ENCODE assay signal across 1 cellular context in genomic region chr3:168824107-168824506, GRCh38.
A peak's percentile ranks its signal among the peaks of the same experiment; 100 is the strongest.
TF ChIP-seq lines count a peak whose summit lies in the region.

No MANE protein-coding gene starts in this region.

TF ChIP-seq in HepG2, 621 proteins besides CTCF, POLR2A, EP300 and RAD21 (continued from another document):
- TF ChIP-seq ZNF414 (CRISPR knock-in tag; IDR thresholded peaks at IDR 0.05): no peak
- TF ChIP-seq, protein P1, sequence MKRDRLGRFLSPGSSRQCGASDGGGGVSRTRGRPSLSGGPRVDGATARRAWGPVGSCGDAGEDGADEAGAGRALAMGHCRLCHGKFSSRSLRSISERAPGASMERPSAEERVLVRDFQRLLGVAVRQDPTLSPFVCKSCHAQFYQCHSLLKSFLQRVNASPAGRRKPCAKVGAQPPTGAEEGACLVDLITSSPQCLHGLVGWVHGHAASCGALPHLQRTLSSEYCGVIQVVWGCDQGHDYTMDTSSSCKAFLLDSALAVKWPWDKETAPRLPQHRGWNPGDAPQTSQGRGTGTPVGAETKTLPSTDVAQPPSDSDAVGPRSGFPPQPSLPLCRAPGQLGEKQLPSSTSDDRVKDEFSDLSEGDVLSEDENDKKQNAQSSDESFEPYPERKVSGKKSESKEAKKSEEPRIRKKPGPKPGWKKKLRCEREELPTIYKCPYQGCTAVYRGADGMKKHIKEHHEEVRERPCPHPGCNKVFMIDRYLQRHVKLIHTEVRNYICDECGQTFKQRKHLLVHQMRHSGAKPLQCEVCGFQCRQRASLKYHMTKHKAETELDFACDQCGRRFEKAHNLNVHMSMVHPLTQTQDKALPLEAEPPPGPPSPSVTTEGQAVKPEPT (CRISPR knock-in tag; IDR thresholded peaks at IDR 0.05; ENCODE audit: low read depth): no peak
- TF ChIP-seq ZNF331 (CRISPR knock-in tag; IDR thresholded peaks at IDR 0.05): no peak
- peak; percentile 23; the same call in 1 of the 2 replicates for TF ChIP-seq TCF7 (IDR thresholded peaks at IDR 0.05; ENCODE audit: low read depth)
- no peak for TF ChIP-seq NFE2L2 (IDR thresholded peaks at IDR 0.05; ENCODE audit: low read length)
- TF ChIP-seq ZNF20 (CRISPR knock-in tag; IDR thresholded peaks at IDR 0.05): no peak
- no peak for TF ChIP-seq ELF1 (CRISPR knock-in tag; IDR thresholded peaks at IDR 0.05)
- no peak for TF ChIP-seq CBX5 (CRISPR knock-in tag; IDR thresholded peaks at IDR 0.05; ENCODE audit: borderline replicate concordance)
- TF ChIP-seq FOXP4 (CRISPR knock-in tag; IDR thresholded peaks at IDR 0.05): 0 out of 2 replicates have a peak, but pooled peaks have one; percentile 13
- TF ChIP-seq ZNF143 (CRISPR knock-in tag; IDR thresholded peaks at IDR 0.05): no peak
- TF ChIP-seq RORA (CRISPR knock-in tag; IDR thresholded peaks at IDR 0.05): no peak
- no peak for TF ChIP-seq ARID2 (CRISPR knock-in tag; IDR thresholded peaks at IDR 0.05; ENCODE audit: borderline replicate concordance)
- no peak for TF ChIP-seq PPARG (CRISPR knock-in tag; conservative IDR thresholded peaks at IDR 0.05)
- no peak for TF ChIP-seq TFE3 (CRISPR knock-in tag; IDR thresholded peaks at IDR 0.05)
- TF ChIP-seq RFX5 (IDR thresholded peaks at IDR 0.05; ENCODE audit: low read depth, low read length): no peak
- TF ChIP-seq IRX3 (CRISPR knock-in tag; IDR thresholded peaks at IDR 0.05; ENCODE audit: borderline replicate concordance, low read depth): no peak
- TF ChIP-seq ZNF691 (CRISPR knock-in tag; IDR thresholded peaks at IDR 0.05; ENCODE audit: borderline replicate concordance, low read depth): no peak
- no peak for TF ChIP-seq ZFP82 (CRISPR knock-in tag; IDR thresholded peaks at IDR 0.05; ENCODE audit: borderline replicate concordance)
- TF ChIP-seq ZBTB43 (CRISPR knock-in tag; conservative IDR thresholded peaks at IDR 0.05): 0 out of 2 replicates have a peak, but pooled peaks have one; percentile 34
- no peak for TF ChIP-seq EEA1 (CRISPR knock-in tag; IDR thresholded peaks at IDR 0.05; ENCODE audit: borderline replicate concordance)
